13 cellular contexts compared by ENCODE assay signal in genomic region chr5:174723315-174723978, GRCh38. TPM values are rescaled to one million over a fixed set of nuclear protein-coding genes. Genes with fewer than 3 reads are reported as not detected.
DNase-seq lines count a peak whose midpoint lies in the region; ATAC-seq, FAIRE-seq and TF ChIP-seq lines count a peak whose summit lies in the region.
"Had no signal": no experiment of that assay in that cellular context is flagged by ENCODE, and none has a peak within 500 bp of the region (broad histone marks: within the 10 kb centered on the region; RNA-seq: fewer than 3 reads in every experiment).

No MANE protein-coding gene starts in this region.

- CTCF ChIA-PET in AG04449 (lab: Yijun Ruan, JAX) (interaction anchor here (1.4 kb wide), 1 partner anchor 304 kb away, joined by 3 read pairs; no protein-coding TSS in a partner anchor), IMR-90 (lab: Yijun Ruan, JAX) (interaction anchor here (0.6 kb wide), 1 partner anchor 287 kb away, joined by 3 read pairs; no protein-coding TSS in a partner anchor), H1 (lab: Charles Lee; ENCODE audit: partially characterized antibody) (interaction anchor here (1.0 kb wide), 1 partner anchor 202 kb away, joined by 3 read pairs; no protein-coding TSS in a partner anchor)

- DNase-seq in AG04449 (ENCODE audit: low read depth, low spot score) (no peak), IMR-90 (no peak), H1 (ENCODE audit: low read depth in 1 of 2, low spot score in 2 of 2) (no peak), neural crest cell (ENCODE audit: low read depth, low spot score) (no peak), occipital lobe (lab: John Stamatoyannopoulos, UW) (no peak), NCI-H2107 (lab: John Stamatoyannopoulos, UW) (no peak)
- DNase-seq in activated naive CD4-positive, alpha-beta T cell treated with anti-CD3 and anti-CD28 coated beads, Interleukin-2, amount 50 U/mL, for 16 hours: no peak
- DNase-seq: DMS53, NCI-H1417 treated with DMSO at 0.1 percent for 48 hours had no signal

- no peaks in the 10 kb centered on the region for H3K79me2 ChIP-seq in H1 (ENCODE audit: control insufficient read depth in 1 of 2, insufficient read depth in 2 of 2, low read length in 2 of 2)

- H3K27ac Mint-ChIP-seq in neural crest cell (ENCODE audit: unreplicated experiment): no peak overlapping the region

- H3K4me2 ChIP-seq in IMR-90 (ENCODE audit: low read depth, low read length) (peak overlapping the region; percentile 94), H1 (ENCODE audit: insufficient read depth in 1 of 2, low read depth in 2 of 2, low read length in 2 of 2) (peak overlapping the region; percentile 81 to 92)

- WGBS in IMR-90 (ENCODE audit: extremely low coverage in 2 of 2, insufficient read length in 1 of 2), 2 experiments: 29% methylated on average over 5 of the region's 23 CpGs; no CpG with 5 or more reads in 1 of the 2 experiments
- 8% methylated on average over 23 of the region's 23 CpGs; no CpG with 5 or more reads in 1 of the 2 experiments for WGBS in H1 (ENCODE audit: extremely low coverage in 1 of 2, insufficient coverage in 1 of 2, insufficient read length in 1 of 2, insufficient replicate concordance in 2 of 2, low coverage in 1 of 2, low lambda C conversion rate in 2 of 2, missing lambda C conversion rate in 1 of 2), 2 experiments

- no peaks in the 10 kb centered on the region for H3K36me3 Mint-ChIP-seq in neural crest cell (ENCODE audit: low read depth)

- H3K27me3 ChIP-seq in IMR-90 (ENCODE audit: control insufficient read depth, insufficient read depth, low read length) (peaks cover 50% of the 10 kb centered on the region), H1 (replicated peaks in 1 of 4; ENCODE audit: control insufficient read depth in 3 of 4, extremely low read depth in 1 of 4, insufficient read depth in 3 of 4, low read length in 3 of 4) (peaks cover 77 to 97% (median 93%) of the 10 kb centered on the region in 4 experiments)

- FAIRE-seq in H1 (lab: Jason Lieb, UNC): no peak
- FAIRE-seq: small intestine had no signal

- peak overlapping the region; percentile 63; the same call in 1 of the 2 replicates for H2BK12ac ChIP-seq in H1 (ENCODE audit: low read depth, low read length)

- H2BK15ac ChIP-seq in IMR-90 (ENCODE audit: low read depth, low read length) (no peak overlapping the region), H1 (ENCODE audit: low read length) (peak overlapping the region; percentile 46; the same call in 1 of the 2 replicates)

- H2BK120ac ChIP-seq in IMR-90 (ENCODE audit: low read depth, low read length): no peak overlapping the region
- no peak overlapping the region for H2BK120ac ChIP-seq in H1 (replicated peaks; ENCODE audit: low read depth, low read length)

- H3K56ac ChIP-seq in IMR-90 (ENCODE audit: extremely low read depth, insufficient read depth, low read length) (no peak overlapping the region), H1 (replicated peaks; ENCODE audit: insufficient read length, low read depth, low read length) (no peak overlapping the region)

- no peak for TF ChIP-seq POLR2A in IMR-90 (IDR thresholded peaks at IDR 0.05; ENCODE audit: low read depth, low read length)
- TF ChIP-seq POLR2A in H1 (IDR thresholded peaks at IDR 0.05; ENCODE audit: control extremely low read depth in 1 of 2, low read depth in 2 of 2, low read length in 2 of 2): no peak

- TF ChIP-seq EP300 in H1 (IDR thresholded peaks at IDR 0.05; ENCODE audit: borderline replicate concordance in 1 of 2, low read depth in 2 of 2, low read length in 2 of 2): no peak

- H3K79me1 ChIP-seq in IMR-90 (ENCODE audit: low read depth in 1 of 2, low read length in 2 of 2) (peaks cover 8% of the 10 kb centered on the region in 2 experiments; a peak in 3 of 4 replicates), H1 (ENCODE audit: low read depth, low read length) (no peaks in the 10 kb centered on the region)

- no peak overlapping the region for H3K9ac ChIP-seq in IMR-90 (ENCODE audit: low read depth, low read length)
- no peak overlapping the region for H3K9ac ChIP-seq in H1 (replicated peaks in 1 of 4; ENCODE audit: extremely low read depth in 1 of 4, low read depth in 3 of 4, low read length in 3 of 4)

- H3K4ac ChIP-seq in IMR-90 (ENCODE audit: low read depth, low read length) (no peak overlapping the region), H1 (replicated peaks; ENCODE audit: insufficient read length, low read depth, low read length) (no peak overlapping the region)

- ATAC-seq in IMR-90 (ENCODE audit: low read depth) (no peak), HG03378 (IDR thresholded peaks at IDR 0.05; ENCODE audit: unreplicated experiment) (no peak)

- no peaks in the 10 kb centered on the region for H4K20me1 ChIP-seq in IMR-90 (ENCODE audit: insufficient read depth, low read length)
- H4K20me1 ChIP-seq in H1 (replicated peaks in 1 of 2; ENCODE audit: control insufficient read depth in 1 of 2, insufficient read depth in 2 of 2, low read length in 2 of 2): peaks cover 21 to 24% of the 10 kb centered on the region in 2 experiments

- H3K23me2 ChIP-seq in H1 (ENCODE audit: low read depth, low read length): peaks cover 27% of the 10 kb centered on the region

- intact Hi-C loops in IMR-90 (cut with micrococcal nuclease): no loop called here

- TF ChIP-seq CTCF in AG04449 (IDR thresholded peaks at IDR 0.05; ENCODE audit: insufficient read depth, low read length, missing control alignments) (no peak), IMR-90 (conservative IDR thresholded peaks at IDR 0.05; ENCODE audit: low read depth, low read length) (no peak), H1 (IDR thresholded peaks at IDR 0.05; ENCODE audit: control extremely low read depth in 1 of 3, insufficient read depth in 1 of 3, low read depth in 1 of 3, low read length in 3 of 3) (no peak), neural crest cell (conservative IDR thresholded peaks at IDR 0.05) (no peak)

- in situ Hi-C loops in IMR-90 (cut with MboI; ENCODE audit: low sequenced_read_pairs): no loop called here

- dilution Hi-C loops in IMR-90 (cut with HindIII; ENCODE audit: low sequenced_read_pairs, unreplicated experiment): no loop called here

- H3K4me3 ChIP-seq in AG04449 (ENCODE audit: low read depth, low read length) (peak overlapping the region; percentile 56), IMR-90 (ENCODE audit: insufficient read depth, low read depth, low read length) (peak overlapping the region; percentile 45; the same call in 1 of the 2 replicates), H1 (ENCODE audit: extremely low read depth in 1 of 4, insufficient read depth in 2 of 4, low read depth in 3 of 4, low read length in 4 of 4) (peak overlapping the region; percentile 38 to 69 (median 56); a peak in 7 of 8 replicates)

- peaks cover 25% of the 10 kb centered on the region for H3K4me1 Mint-ChIP-seq in neural crest cell

- H2AK5ac ChIP-seq in IMR-90 (ENCODE audit: low read depth, low read length): no peak overlapping the region
- H2AK5ac ChIP-seq in H1 (ENCODE audit: low read depth, low read length): no peak overlapping the region

- H4K8ac ChIP-seq in IMR-90 (ENCODE audit: low read depth in 2 of 2, low read length in 2 of 2) (no peak overlapping the region), H1 (ENCODE audit: extremely low read depth, insufficient read depth, low read length) (no peak overlapping the region)

- H3K4me3 Mint-ChIP-seq in neural crest cell: peak overlapping the region; percentile 83

- H4K5ac ChIP-seq in IMR-90 (ENCODE audit: low read depth, low read length): no peak overlapping the region
- H4K5ac ChIP-seq in H1 (ENCODE audit: insufficient read length, low read depth, low read length): no peak overlapping the region

- H2BK5ac ChIP-seq in IMR-90 (ENCODE audit: low read depth, low read length, poor library complexity, severe bottlenecking) (no peak overlapping the region), H1 (ENCODE audit: low read depth, low read length) (no peak overlapping the region)

- peaks cover 98% of the 10 kb centered on the region for H3K27me3 Mint-ChIP-seq in neural crest cell (ENCODE audit: low read depth)

- H3K27ac ChIP-seq in IMR-90 (ENCODE audit: insufficient read depth, low read length) (no peak overlapping the region), H1 (ENCODE audit: low read depth, low read length) (no peak overlapping the region)
- H3K27ac ChIP-seq: RWPE1 had no signal

- H3K9me3 Mint-ChIP-seq in neural crest cell: no peaks in the 10 kb centered on the region

- H3K9me3 ChIP-seq in IMR-90 (ENCODE audit: control insufficient read depth, insufficient read depth, low read length): peaks cover 2% of the 10 kb centered on the region; the same call in 1 of the 2 replicates
- no peaks in the 10 kb centered on the region for H3K9me3 ChIP-seq in H1 (ENCODE audit: insufficient read depth in 2 of 2, low read depth in 1 of 2, low read length in 1 of 2)

- POLR2A ChIA-PET in AG04449 (lab: Yijun Ruan, JAX) (no interaction called here), IMR-90 (lab: Charles Lee; ENCODE audit: unreplicated experiment) (no interaction called here), H1 (lab: Charles Lee; ENCODE audit: partially characterized antibody) (no interaction called here)

- H3K36me3 ChIP-seq in IMR-90 (ENCODE audit: control insufficient read depth, insufficient read depth, low read length) (no peaks in the 10 kb centered on the region), H1 (ENCODE audit: control insufficient read depth in 2 of 4, insufficient read depth in 4 of 4, low read length in 3 of 4) (no peaks in the 10 kb centered on the region)

- no peak overlapping the region for H4K91ac ChIP-seq in IMR-90 (ENCODE audit: insufficient read depth, low read depth, low read length)
- H4K91ac ChIP-seq in H1 (replicated peaks; ENCODE audit: insufficient read length, low read length): no peak overlapping the region

- no peak overlapping the region for H2AK9ac ChIP-seq in IMR-90 (replicated peaks; ENCODE audit: low read depth, low read length, poor library complexity)

- H3K18ac ChIP-seq in IMR-90 (ENCODE audit: low read depth, low read length): no peak overlapping the region
- H3K18ac ChIP-seq in H1 (ENCODE audit: extremely low read depth, low read length): no peak overlapping the region

- H3K4me1 ChIP-seq in IMR-90 (ENCODE audit: control insufficient read depth, insufficient read depth, low read length) (no peaks in the 10 kb centered on the region), H1 (replicated peaks in 1 of 4; ENCODE audit: control insufficient read depth in 3 of 4, insufficient read depth in 4 of 4, low read length in 3 of 4) (peaks cover 17 to 31% (median 19%) of the 10 kb centered on the region in 4 experiments)

- H3K23ac ChIP-seq in IMR-90 (ENCODE audit: low read depth, low read length): no peak overlapping the region
- H3K23ac ChIP-seq in H1 (ENCODE audit: insufficient read length): no peak overlapping the region

- H2BK20ac ChIP-seq in IMR-90 (ENCODE audit: low read depth, low read length): no peak overlapping the region
- H2BK20ac ChIP-seq in H1 (ENCODE audit: low read length): no peak overlapping the region

- H3K14ac ChIP-seq in IMR-90 (replicated peaks; ENCODE audit: low read depth, low read length) (no peak overlapping the region), H1 (ENCODE audit: insufficient read length) (no peak overlapping the region)

- H3K9me1 ChIP-seq in IMR-90 (ENCODE audit: insufficient read depth, low read length): no peaks in the 10 kb centered on the region

- peak overlapping the region; percentile 77 for H2AFZ ChIP-seq in IMR-90 (replicated peaks; ENCODE audit: low read length, poor library complexity)
- H2AFZ ChIP-seq in H1 (ENCODE audit: low read length): no peak overlapping the region

- TF ChIP-seq RAD21 in IMR-90 (IDR thresholded peaks at IDR 0.05; ENCODE audit: low read length) (no peak), H1 (IDR thresholded peaks at IDR 0.05 in 1 of 2, conservative IDR thresholded peaks at IDR 0.05 in 1 of 2; ENCODE audit: low read depth in 2 of 2, low read length in 2 of 2) (no peak)

- no TSS peak for BruUV-seq in IMR-90 (replicated peaks; lab: Mats Ljungman, UMichigan)

RNA-seq across cellular contexts. Expression of gene MSX2, which starts 0.9 kb away (rescaled TPM):
- total RNA-seq in IMR-90 (2012; rRNA removed) (1.9 and 2.2 TPM in 2 replicates), neural crest cell (0.89 and 1.1 TPM in 2 replicates), occipital lobe (not detected)
- polyA plus RNA-seq in IMR-90 (2012; rRNA removed) (3.7 and 4.0 TPM in 2 replicates), H1 (2011; rRNA removed) (0.24 and 0.30 TPM in 2 replicates)
- polyA plus RNA-seq in IMR-90 (2012; cell fraction: cytosol; rRNA removed): 2.1 and 4.0 TPM in 2 replicates
- 2.7 and 3.5 TPM in 2 replicates for polyA plus RNA-seq in IMR-90 (2012; cell fraction: nucleus; rRNA removed; ENCODE audit: low replicate concordance)
- total RNA-seq in H1 (2021; fragmentation: NEBNext Ultra II Directional; extraction: Animal tissue kit (Norgen Biotek cat#: 25700)): 0.38 and 0.47 TPM in 2 replicates
- polyA plus RNA-seq in H1 (2011; cell fraction: cytosol; rRNA removed): 0.30 TPM
- 0.86 TPM for polyA plus RNA-seq in H1 (2011; cell fraction: nucleus; rRNA removed)
- polyA plus RNA-seq in H1 (2012, experiment 1 of 2): 0.20 to 0.70 TPM (median 0.50 TPM) in 4 replicates
- polyA plus RNA-seq in H1 (2012, experiment 2 of 2): 0.46 TPM
- polyA plus RNA-seq in H1 (2013, experiment 1 of 2): 0.43 TPM
- polyA plus RNA-seq in H1 (2013, experiment 2 of 2): 0.42 TPM
- 0.29 and 0.73 TPM in 2 replicates for polyA minus RNA-seq in H1 (2011; rRNA and poly(A)+ RNA removed)
- 2.0 TPM for polyA minus RNA-seq in H1 (2011; cell fraction: cytosol; rRNA and poly(A)+ RNA removed)
- polyA minus RNA-seq in H1 (2011; cell fraction: nucleus; rRNA and poly(A)+ RNA removed): not detected
- total RNA-seq: activated T-helper 1 cell treated with anti-CD3 and anti-CD28 coated beads, Interleukin-12 subunit alpha, Interleukin-12 subunit beta, Interleukin-2, Interleukin-4 antibody, amounts not matched to agents 30 ng/mL and 10 ng/mL and 1 ng/mL, durations not matched to agents 14 hours and 24 hours and 36 hours had no signal
